In genomic region chr14:72996916-72997315, GRCh38 we compare ENCODE assay signal across 26 cellular contexts.
"Had no signal": no experiment of that assay in that cellular context is flagged by ENCODE, and none has a peak within 500 bp of the region (broad histone marks: within the 10 kb centered on the region; RNA-seq: fewer than 3 reads in every experiment).

No MANE protein-coding gene starts in this region.

- H3K4me3 Mint-ChIP-seq: immature natural killer cell; mesothelial cell of epicardium; natural killer cell treated with Interleukin-12 subunit alpha and Interleukin-12 subunit beta and Interleukin-15 and Interleukin-18, amount 100 ng/mL, for 72 hours; stimulated activated memory B cell treated with anti-CD40 and anti-IgM and Interleukin-4, amounts not matched to agents 10 μg/mL and 1 μg/mL and 100 μg/mL, for 72 hours; stimulated activated naive CD8-positive, alpha-beta T cell treated with anti-CD3 and anti-CD28 coated beads, Interleukin-15, amount 100 ng/mL, for 72 hours; type B pancreatic cell had no signal

- H3K4me1 Mint-ChIP-seq: mesothelial cell of epicardium had no signal

- H3K36me3 ChIP-seq: ovary, uterus had no signal

- H3K27ac Mint-ChIP-seq: immature natural killer cell; mesothelial cell of epicardium; natural killer cell treated with Interleukin-12 subunit alpha and Interleukin-12 subunit beta and Interleukin-15 and Interleukin-18, amount 100 ng/mL, for 72 hours; stimulated activated memory B cell treated with anti-CD40 and anti-IgM and Interleukin-4, amounts not matched to agents 10 μg/mL and 1 μg/mL and 100 μg/mL, for 72 hours; type B pancreatic cell had no signal

- H3K27me3 ChIP-seq: left lung, ovary, right atrium auricular region, right lobe of liver, tibial nerve, uterus had no signal

- H3K4me1 ChIP-seq: left lung, right atrium auricular region, right lobe of liver, uterus had no signal

- H3K9me3 Mint-ChIP-seq: immature natural killer cell; mesothelial cell of epicardium; naive B cell; natural killer cell treated with Interleukin-12 subunit alpha and Interleukin-12 subunit beta and Interleukin-15 and Interleukin-18, amount 100 ng/mL, for 72 hours; stimulated activated memory B cell treated with anti-CD40 and anti-IgM and Interleukin-4, amounts not matched to agents 10 μg/mL and 1 μg/mL and 100 μg/mL, for 72 hours; stimulated activated naive CD8-positive, alpha-beta T cell treated with anti-CD3 and anti-CD28 coated beads, Interleukin-15, amount 100 ng/mL, for 72 hours; type B pancreatic cell had no signal

- DNase-seq: hypothalamus; immature natural killer cell; kidney; left colon; left lung; mesendoderm; naive B cell; ovary; right lobe of liver; stimulated activated CD4-positive, alpha-beta T cell treated with anti-CD3 and anti-CD28 coated beads, Interleukin-1b, Interleukin-23, amount 100 ng/mL, for 48 hours; stimulated activated CD4-positive, alpha-beta T cell treated with anti-CD3 and anti-CD28 coated beads, Interleukin-2, amount 100 ng/mL, for 48 hours; stimulated activated CD4-positive, alpha-beta T cell treated with anti-CD3 and anti-CD28 coated beads, Interleukin-4, amount 100 ng/mL, for 4 hours; stimulated activated CD8-positive, alpha-beta memory T cell treated with anti-CD3 and anti-CD28 coated beads, Interleukin-4, amount 100 ng/mL, for 48 hours; stimulated activated naive CD4-positive, alpha-beta T cell treated with Interleukin-2 at 50 U/mL for 16 hours; stimulated activated naive CD8-positive, alpha-beta T cell treated with anti-CD3 and anti-CD28 coated beads, Interleukin-15, amount 100 ng/mL, for 72 hours; substantia nigra; uterus had no signal

- H3K9me3 ChIP-seq: left lung, ovary, right atrium auricular region, right lobe of liver, tibial nerve, uterus had no signal

- H3K27ac ChIP-seq: left lung, ovary, right atrium auricular region, right lobe of liver, tibial nerve, uterus had no signal

- H3K4me3 ChIP-seq: left lung, lung, ovary, right atrium auricular region, right lobe of liver, smooth muscle cell, tibial nerve, uterus had no signal

- H3K4me2 ChIP-seq: smooth muscle cell had no signal

- ATAC-seq: left colon; natural killer cell treated with Interleukin-12 subunit alpha and Interleukin-12 subunit beta and Interleukin-15 and Interleukin-18, amount 100 ng/mL, for 72 hours; right lobe of liver; stimulated activated memory B cell treated with anti-CD40 and anti-IgM and Interleukin-4, amounts not matched to agents 10 μg/mL and 1 μg/mL and 100 μg/mL, for 72 hours; stimulated activated naive CD8-positive, alpha-beta T cell treated with anti-CD3 and anti-CD28 coated beads, Interleukin-15, amount 100 ng/mL, for 72 hours had no signal

- H3K27me3 Mint-ChIP-seq: naive B cell; natural killer cell treated with Interleukin-12 subunit alpha and Interleukin-12 subunit beta and Interleukin-15 and Interleukin-18, amount 100 ng/mL, for 72 hours; progenitor cell of endocrine pancreas; stimulated activated memory B cell treated with anti-CD40 and anti-IgM and Interleukin-4, amounts not matched to agents 10 μg/mL and 1 μg/mL and 100 μg/mL, for 72 hours; stimulated activated naive CD8-positive, alpha-beta T cell treated with anti-CD3 and anti-CD28 coated beads, Interleukin-15, amount 100 ng/mL, for 72 hours; type B pancreatic cell had no signal
